In the genomic region with DNA sequence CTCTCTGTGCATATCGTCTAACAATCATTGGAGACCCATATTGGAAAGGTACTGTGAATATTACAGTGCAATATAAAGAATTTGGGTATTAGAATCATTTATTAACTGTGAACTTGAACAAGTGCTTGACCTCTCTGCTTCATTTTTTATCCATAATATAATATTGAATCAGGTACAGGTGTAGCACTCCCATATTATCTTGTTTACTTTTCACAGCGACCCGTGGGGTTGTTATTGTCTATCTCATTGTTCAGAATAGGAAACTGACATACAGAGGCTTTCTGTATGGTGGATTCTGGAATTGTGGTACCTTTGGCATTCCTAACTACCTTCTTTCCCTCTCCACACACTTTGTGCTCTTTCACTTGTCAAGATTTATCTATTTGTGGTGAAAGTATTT, we compare ENCODE assay signal across 27 cellular contexts.
"Had no signal": no experiment of that assay in that cellular context is flagged by ENCODE, and none has a peak within 500 bp of the region (broad histone marks: within the 10 kb centered on the region; RNA-seq: fewer than 3 reads in every experiment).

No MANE protein-coding gene starts in this region.

- H3K4me1 ChIP-seq: ascending aorta, testis had no signal

- H3K27ac ChIP-seq: adrenal gland, ascending aorta, esophagus muscularis mucosa, hepatocyte, left lung, right lobe of liver, testis, uterus, WERI-Rb-1 had no signal

- H3K4me3 Mint-ChIP-seq: activated naive CD4-positive, alpha-beta T cell treated with anti-CD3 and anti-CD28 coated beads for 36 hours; naive B cell; stimulated activated naive B cell treated with anti-CD40 and anti-IgM and Interleukin-4, amounts not matched to agents 10 μg/mL and 1 μg/mL and 100 μg/mL, for 72 hours had no signal

- H3K9me3 ChIP-seq: adrenal gland, left lung, right lobe of liver, testis, uterus had no signal

- FAIRE-seq: colon, frontal cortex, small intestine had no signal

- H3K9me3 Mint-ChIP-seq: activated naive CD4-positive, alpha-beta T cell treated with anti-CD3 and anti-CD28 coated beads for 36 hours; naive B cell; T-helper 1 cell treated with Interleukin-12 subunit alpha and Interleukin-12 subunit beta and Interleukin-4 antibody, amounts not matched to agents 30 μg/mL and 1 μg/mL, for 36 hours had no signal

- H3K36me3 ChIP-seq: uterus had no signal

- H3K27me3 ChIP-seq: adrenal gland, ascending aorta, esophagus muscularis mucosa, hepatocyte, left lung, right lobe of liver, testis, uterus had no signal

- H3K27me3 Mint-ChIP-seq: naive B cell; stimulated activated naive B cell treated with anti-CD40 and anti-IgM and Interleukin-4, amounts not matched to agents 10 μg/mL and 1 μg/mL and 100 μg/mL, for 72 hours had no signal

- H3K27ac Mint-ChIP-seq: stimulated activated naive B cell treated with anti-CD40 and anti-IgM and Interleukin-4, amounts not matched to agents 10 μg/mL and 1 μg/mL and 100 μg/mL, for 72 hours; T-helper 1 cell treated with Interleukin-12 subunit alpha and Interleukin-12 subunit beta and Interleukin-4 antibody, amounts not matched to agents 30 μg/mL and 1 μg/mL, for 36 hours had no signal

- ATAC-seq: left lung; right lobe of liver; stimulated activated naive B cell treated with anti-CD40 and anti-IgM and Interleukin-4, amounts not matched to agents 10 μg/mL and 1 μg/mL and 100 μg/mL, for 72 hours had no signal

- H3K4me3 ChIP-seq: adrenal gland, ascending aorta, esophagus muscularis mucosa, hepatocyte, left lung, lung, right lobe of liver, testis, uterus had no signal

- DNase-seq: activated CD4-positive, CD25-positive, alpha-beta regulatory T cell treated with anti-CD3 and anti-CD28 coated beads, Interleukin-2, amount 50 U/mL, for 72 hours; activated CD8-positive, alpha-beta memory T cell treated with anti-CD3 and anti-CD28 coated beads, Interleukin-2, amount 50 U/mL, for 48 hours; activated effector memory CD4-positive, alpha-beta T cell treated with Interleukin-2 at 50 U/mL for 16 hours; activated naive CD4-positive, alpha-beta T cell treated with anti-CD3 and anti-CD28 coated beads for 36 hours; activated T-cell treated with anti-CD3 and anti-CD28 coated beads, Interleukin-2, amount 50 U/mL, for 48 hours; adrenal gland; central memory CD4-positive, alpha-beta T cell; effector memory CD4-positive, alpha-beta T cell; glutamatergic neuron; kidney glomerular epithelial cell; left lung; naive B cell; right lobe of liver; small intestine; stimulated activated CD4-positive, alpha-beta T cell treated with anti-CD3 and anti-CD28 coated beads, Interleukin-2, amount 100 ng/mL, for 24 hours; stimulated activated naive B cell treated with anti-CD40 and anti-IgM and Interleukin-4, amounts not matched to agents 10 μg/mL and 1 μg/mL and 100 μg/mL, for 72 hours; testis; trophoblast cell; uterus; WERI-Rb-1 had no signal
